In genomic region chr7:111561659-111561908, GRCh38 we compare ENCODE assay signal across 1 cellular context.
TF ChIP-seq lines count a peak whose summit lies in the region.

No MANE protein-coding gene starts in this region.

TF ChIP-seq in K562, 482 proteins besides CTCF, POLR2A, EP300 and RAD21 (continued from another document and continues in another):
- TF ChIP-seq PCBP2 (IDR thresholded peaks at IDR 0.05; ENCODE audit: low read depth, low read length, poor library complexity, severe bottlenecking) (no peak), ZNF41 (CRISPR knock-in tag; conservative IDR thresholded peaks at IDR 0.05) (no peak), SAFB (IDR thresholded peaks at IDR 0.05; ENCODE audit: borderline replicate concordance, low read depth, low read length) (no peak), CEBPG (CRISPR knock-in tag; IDR thresholded peaks at IDR 0.05) (no peak), CEBPG (tag; conservative IDR thresholded peaks at IDR 0.05 in 1 of 2, IDR thresholded peaks at IDR 0.05 in 1 of 2) (no peak), NR4A1 (CRISPR knock-in tag; IDR thresholded peaks at IDR 0.05) (no peak), NR4A1 (tag; IDR thresholded peaks at IDR 0.05) (peak; percentile 74), BDP1 (IDR thresholded peaks at IDR 0.05; ENCODE audit: insufficient read depth, insufficient read length) (no peak), BRCA1 (IDR thresholded peaks at IDR 0.05) (no peak), BRCA1 (CRISPR knock-in tag; IDR thresholded peaks at IDR 0.05) (no peak), DACH1 (IDR thresholded peaks at IDR 0.05; ENCODE audit: partially characterized antibody) (no peak), MIER1 (IDR thresholded peaks at IDR 0.05; ENCODE audit: low read depth) (no peak; the same call in 1 of the 2 replicates), GTF2E2 (tag; IDR thresholded peaks at IDR 0.05) (peak; percentile 10; the same call in 1 of the 2 replicates), GATAD2A (IDR thresholded peaks at IDR 0.05) (no peak; the same call in 1 of the 2 replicates), GTF2A2 (tag; IDR thresholded peaks at IDR 0.05) (0 out of 2 replicates have a peak, but pooled peaks have one; percentile 66), ARHGAP35 (IDR thresholded peaks at IDR 0.05; ENCODE audit: partially characterized antibody) (no peak), ZKSCAN3 (CRISPR knock-in tag; IDR thresholded peaks at IDR 0.05) (no peak), MAFF (IDR thresholded peaks at IDR 0.05; ENCODE audit: low read length) (no peak), KAT8 (IDR thresholded peaks at IDR 0.05; ENCODE audit: low read depth) (no peak), CTBP1 (IDR thresholded peaks at IDR 0.05; ENCODE audit: borderline replicate concordance) (no peak), CCAR2 (IDR thresholded peaks at IDR 0.05; ENCODE audit: low read depth, low read length) (no peak), ZBED1 (IDR thresholded peaks at IDR 0.05) (no peak), HDGF (IDR thresholded peaks at IDR 0.05) (peak; percentile 85; the same call in 1 of the 2 replicates), NR1H2 (CRISPR knock-in tag; IDR thresholded peaks at IDR 0.05) (0 out of 2 replicates have a peak, but pooled peaks have one; percentile 61), RBM39 (optimal IDR thresholded peaks at IDR 0.05; ENCODE audit: low read depth, low read length) (peak; percentile 56)
- TF ChIP-seq, protein P1, sequence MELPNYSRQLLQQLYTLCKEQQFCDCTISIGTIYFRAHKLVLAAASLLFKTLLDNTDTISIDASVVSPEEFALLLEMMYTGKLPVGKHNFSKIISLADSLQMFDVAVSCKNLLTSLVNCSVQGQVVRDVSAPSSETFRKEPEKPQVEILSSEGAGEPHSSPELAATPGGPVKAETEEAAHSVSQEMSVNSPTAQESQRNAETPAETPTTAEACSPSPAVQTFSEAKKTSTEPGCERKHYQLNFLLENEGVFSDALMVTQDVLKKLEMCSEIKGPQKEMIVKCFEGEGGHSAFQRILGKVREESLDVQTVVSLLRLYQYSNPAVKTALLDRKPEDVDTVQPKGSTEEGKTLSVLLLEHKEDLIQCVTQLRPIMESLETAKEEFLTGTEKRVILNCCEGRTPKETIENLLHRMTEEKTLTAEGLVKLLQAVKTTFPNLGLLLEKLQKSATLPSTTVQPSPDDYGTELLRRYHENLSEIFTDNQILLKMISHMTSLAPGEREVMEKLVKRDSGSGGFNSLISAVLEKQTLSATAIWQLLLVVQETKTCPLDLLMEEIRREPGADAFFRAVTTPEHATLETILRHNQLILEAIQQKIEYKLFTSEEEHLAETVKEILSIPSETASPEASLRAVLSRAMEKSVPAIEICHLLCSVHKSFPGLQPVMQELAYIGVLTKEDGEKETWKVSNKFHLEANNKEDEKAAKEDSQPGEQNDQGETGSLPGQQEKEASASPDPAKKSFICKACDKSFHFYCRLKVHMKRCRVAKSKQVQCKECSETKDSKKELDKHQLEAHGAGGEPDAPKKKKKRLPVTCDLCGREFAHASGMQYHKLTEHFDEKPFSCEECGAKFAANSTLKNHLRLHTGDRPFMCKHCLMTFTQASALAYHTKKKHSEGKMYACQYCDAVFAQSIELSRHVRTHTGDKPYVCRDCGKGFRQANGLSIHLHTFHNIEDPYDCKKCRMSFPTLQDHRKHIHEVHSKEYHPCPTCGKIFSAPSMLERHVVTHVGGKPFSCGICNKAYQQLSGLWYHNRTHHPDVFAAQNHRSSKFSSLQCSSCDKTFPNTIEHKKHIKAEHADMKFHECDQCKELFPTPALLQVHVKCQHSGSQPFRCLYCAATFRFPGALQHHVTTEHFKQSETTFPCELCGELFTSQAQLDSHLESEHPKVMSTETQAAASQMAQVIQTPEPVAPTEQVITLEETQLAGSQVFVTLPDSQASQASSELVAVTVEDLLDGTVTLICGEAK (IDR thresholded peaks at IDR 0.05) = peak; percentile 61
- TF ChIP-seq, protein P1 (CRISPR knock-in tag; IDR thresholded peaks at IDR 0.05) = no peak
- TF ChIP-seq, protein P2, sequence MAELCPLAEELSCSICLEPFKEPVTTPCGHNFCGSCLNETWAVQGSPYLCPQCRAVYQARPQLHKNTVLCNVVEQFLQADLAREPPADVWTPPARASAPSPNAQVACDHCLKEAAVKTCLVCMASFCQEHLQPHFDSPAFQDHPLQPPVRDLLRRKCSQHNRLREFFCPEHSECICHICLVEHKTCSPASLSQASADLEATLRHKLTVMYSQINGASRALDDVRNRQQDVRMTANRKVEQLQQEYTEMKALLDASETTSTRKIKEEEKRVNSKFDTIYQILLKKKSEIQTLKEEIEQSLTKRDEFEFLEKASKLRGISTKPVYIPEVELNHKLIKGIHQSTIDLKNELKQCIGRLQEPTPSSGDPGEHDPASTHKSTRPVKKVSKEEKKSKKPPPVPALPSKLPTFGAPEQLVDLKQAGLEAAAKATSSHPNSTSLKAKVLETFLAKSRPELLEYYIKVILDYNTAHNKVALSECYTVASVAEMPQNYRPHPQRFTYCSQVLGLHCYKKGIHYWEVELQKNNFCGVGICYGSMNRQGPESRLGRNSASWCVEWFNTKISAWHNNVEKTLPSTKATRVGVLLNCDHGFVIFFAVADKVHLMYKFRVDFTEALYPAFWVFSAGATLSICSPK (IDR thresholded peaks at IDR 0.05; ENCODE audit: borderline replicate concordance) = 0 out of 2 replicates have a peak, but pooled peaks have one; percentile 35
- TF ChIP-seq, protein P3, sequence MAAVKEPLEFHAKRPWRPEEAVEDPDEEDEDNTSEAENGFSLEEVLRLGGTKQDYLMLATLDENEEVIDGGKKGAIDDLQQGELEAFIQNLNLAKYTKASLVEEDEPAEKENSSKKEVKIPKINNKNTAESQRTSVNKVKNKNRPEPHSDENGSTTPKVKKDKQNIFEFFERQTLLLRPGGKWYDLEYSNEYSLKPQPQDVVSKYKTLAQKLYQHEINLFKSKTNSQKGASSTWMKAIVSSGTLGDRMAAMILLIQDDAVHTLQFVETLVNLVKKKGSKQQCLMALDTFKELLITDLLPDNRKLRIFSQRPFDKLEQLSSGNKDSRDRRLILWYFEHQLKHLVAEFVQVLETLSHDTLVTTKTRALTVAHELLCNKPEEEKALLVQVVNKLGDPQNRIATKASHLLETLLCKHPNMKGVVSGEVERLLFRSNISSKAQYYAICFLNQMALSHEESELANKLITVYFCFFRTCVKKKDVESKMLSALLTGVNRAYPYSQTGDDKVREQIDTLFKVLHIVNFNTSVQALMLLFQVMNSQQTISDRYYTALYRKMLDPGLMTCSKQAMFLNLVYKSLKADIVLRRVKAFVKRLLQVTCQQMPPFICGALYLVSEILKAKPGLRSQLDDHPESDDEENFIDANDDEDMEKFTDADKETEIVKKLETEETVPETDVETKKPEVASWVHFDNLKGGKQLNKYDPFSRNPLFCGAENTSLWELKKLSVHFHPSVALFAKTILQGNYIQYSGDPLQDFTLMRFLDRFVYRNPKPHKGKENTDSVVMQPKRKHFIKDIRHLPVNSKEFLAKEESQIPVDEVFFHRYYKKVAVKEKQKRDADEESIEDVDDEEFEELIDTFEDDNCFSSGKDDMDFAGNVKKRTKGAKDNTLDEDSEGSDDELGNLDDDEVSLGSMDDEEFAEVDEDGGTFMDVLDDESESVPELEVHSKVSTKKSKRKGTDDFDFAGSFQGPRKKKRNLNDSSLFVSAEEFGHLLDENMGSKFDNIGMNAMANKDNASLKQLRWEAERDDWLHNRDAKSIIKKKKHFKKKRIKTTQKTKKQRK (IDR thresholded peaks at IDR 0.05; ENCODE audit: borderline replicate concordance, low read depth, low read length) = no peak
- TF ChIP-seq, protein P4, sequence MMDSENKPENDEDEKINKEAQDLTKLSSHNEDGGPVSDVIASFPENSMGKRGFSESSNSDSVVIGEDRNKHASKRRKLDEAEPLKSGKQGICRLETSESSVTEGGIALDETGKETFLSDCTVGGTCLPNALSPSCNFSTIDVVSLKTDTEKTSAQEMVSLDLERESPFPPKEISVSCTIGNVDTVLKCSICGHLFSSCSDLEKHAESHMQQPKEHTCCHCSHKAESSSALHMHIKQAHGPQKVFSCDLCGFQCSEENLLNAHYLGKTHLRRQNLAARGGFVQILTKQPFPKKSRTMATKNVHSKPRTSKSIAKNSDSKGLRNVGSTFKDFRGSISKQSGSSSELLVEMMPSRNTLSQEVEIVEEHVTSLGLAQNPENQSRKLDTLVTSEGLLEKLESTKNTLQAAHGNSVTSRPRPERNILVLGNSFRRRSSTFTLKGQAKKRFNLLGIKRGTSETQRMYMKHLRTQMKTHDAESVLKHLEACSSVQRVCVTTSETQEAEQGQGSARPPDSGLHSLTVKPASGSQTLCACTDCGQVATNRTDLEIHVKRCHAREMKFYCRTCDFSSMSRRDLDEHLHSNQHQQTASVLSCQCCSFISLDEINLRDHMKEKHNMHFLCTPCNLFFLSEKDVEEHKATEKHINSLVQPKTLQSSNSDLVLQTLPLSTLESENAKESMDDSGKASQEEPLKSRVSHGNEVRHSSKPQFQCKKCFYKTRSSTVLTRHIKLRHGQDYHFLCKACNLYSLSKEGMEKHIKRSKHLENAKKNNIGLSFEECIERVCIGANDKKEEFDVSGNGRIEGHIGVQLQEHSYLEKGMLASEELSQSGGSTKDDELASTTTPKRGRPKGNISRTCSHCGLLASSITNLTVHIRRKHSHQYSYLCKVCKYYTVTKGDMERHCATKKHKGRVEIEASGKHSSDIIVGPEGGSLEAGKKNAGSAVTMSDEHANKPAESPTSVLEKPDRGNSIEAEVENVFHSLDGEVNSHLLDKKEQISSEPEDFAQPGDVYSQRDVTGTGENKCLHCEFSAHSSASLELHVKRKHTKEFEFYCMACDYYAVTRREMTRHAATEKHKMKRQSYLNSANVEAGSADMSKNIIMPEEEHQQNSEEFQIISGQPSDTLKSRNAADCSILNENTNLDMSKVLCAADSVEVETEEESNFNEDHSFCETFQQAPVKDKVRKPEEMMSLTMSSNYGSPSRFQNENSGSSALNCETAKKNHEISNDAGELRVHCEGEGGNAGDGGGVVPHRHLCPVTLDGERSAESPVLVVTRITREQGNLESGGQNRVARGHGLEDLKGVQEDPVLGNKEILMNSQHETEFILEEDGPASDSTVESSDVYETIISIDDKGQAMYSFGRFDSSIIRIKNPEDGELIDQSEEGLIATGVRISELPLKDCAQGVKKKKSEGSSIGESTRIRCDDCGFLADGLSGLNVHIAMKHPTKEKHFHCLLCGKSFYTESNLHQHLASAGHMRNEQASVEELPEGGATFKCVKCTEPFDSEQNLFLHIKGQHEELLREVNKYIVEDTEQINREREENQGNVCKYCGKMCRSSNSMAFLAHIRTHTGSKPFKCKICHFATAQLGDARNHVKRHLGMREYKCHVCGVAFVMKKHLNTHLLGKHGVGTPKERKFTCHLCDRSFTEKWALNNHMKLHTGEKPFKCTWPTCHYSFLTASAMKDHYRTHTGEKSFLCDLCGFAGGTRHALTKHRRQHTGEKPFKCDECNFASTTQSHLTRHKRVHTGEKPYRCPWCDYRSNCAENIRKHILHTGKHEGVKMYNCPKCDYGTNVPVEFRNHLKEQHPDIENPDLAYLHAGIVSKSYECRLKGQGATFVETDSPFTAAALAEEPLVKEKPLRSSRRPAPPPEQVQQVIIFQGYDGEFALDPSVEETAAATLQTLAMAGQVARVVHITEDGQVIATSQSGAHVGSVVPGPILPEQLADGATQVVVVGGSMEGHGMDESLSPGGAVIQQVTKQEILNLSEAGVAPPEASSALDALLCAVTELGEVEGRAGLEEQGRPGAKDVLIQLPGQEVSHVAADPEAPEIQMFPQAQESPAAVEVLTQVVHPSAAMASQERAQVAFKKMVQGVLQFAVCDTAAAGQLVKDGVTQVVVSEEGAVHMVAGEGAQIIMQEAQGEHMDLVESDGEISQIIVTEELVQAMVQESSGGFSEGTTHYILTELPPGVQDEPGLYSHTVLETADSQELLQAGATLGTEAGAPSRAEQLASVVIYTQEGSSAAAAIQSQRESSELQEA (IDR thresholded peaks at IDR 0.05; ENCODE audit: low read depth) = 0 out of 2 replicates have a peak, but pooled peaks have one; percentile 12
